In the genomic region with DNA sequence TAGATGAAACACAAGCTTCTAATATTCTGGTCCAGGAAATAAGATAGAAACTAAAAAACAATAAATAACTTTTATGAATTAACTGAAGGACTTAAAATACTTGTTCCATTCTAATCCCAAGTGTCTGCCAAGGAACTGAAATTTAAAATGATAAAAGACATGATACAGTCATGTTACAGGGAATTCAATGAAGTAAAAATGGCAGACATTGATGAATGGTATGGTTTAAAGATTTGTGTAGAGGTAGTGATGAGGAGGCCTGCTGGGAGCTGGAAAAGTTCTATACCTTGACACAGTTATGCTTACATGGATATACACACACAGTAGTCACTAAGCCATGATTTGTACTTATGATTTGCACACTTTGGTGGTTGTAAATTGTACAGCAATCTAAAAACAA, we compare ENCODE assay signal across 1 cellular context.
TF ChIP-seq lines count a peak whose summit lies in the region.

No MANE protein-coding gene starts in this region.

TF ChIP-seq in WTC11, 78 proteins besides CTCF, POLR2A, EP300 and RAD21 (continued from another document):
- TF ChIP-seq MXD4 (CRISPR knock-in tag; IDR thresholded peaks at IDR 0.05; ENCODE audit: borderline replicate concordance) (no peak), ZNF396 (CRISPR knock-in tag; IDR thresholded peaks at IDR 0.05; ENCODE audit: borderline replicate concordance) (no peak), ZNF232 (CRISPR knock-in tag; IDR thresholded peaks at IDR 0.05) (no peak), TEAD4 (CRISPR knock-in tag; IDR thresholded peaks at IDR 0.05) (no peak), ZNF121 (CRISPR knock-in tag; IDR thresholded peaks at IDR 0.05) (no peak), ZNF317 (CRISPR knock-in tag; IDR thresholded peaks at IDR 0.05; ENCODE audit: borderline replicate concordance, low read depth) (no peak), MYBL2 (CRISPR knock-in tag; IDR thresholded peaks at IDR 0.05) (no peak)
- TF ChIP-seq, protein P1, sequence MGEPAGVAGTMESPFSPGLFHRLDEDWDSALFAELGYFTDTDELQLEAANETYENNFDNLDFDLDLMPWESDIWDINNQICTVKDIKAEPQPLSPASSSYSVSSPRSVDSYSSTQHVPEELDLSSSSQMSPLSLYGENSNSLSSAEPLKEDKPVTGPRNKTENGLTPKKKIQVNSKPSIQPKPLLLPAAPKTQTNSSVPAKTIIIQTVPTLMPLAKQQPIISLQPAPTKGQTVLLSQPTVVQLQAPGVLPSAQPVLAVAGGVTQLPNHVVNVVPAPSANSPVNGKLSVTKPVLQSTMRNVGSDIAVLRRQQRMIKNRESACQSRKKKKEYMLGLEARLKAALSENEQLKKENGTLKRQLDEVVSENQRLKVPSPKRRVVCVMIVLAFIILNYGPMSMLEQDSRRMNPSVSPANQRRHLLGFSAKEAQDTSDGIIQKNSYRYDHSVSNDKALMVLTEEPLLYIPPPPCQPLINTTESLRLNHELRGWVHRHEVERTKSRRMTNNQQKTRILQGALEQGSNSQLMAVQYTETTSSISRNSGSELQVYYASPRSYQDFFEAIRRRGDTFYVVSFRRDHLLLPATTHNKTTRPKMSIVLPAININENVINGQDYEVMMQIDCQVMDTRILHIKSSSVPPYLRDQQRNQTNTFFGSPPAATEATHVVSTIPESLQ (CRISPR knock-in tag; IDR thresholded peaks at IDR 0.05), result no peak
